In genomic region chr3:197520311-197521276, GRCh38 we compare ENCODE assay signal across 9 cellular contexts. TPM values are rescaled to one million over a fixed set of nuclear protein-coding genes. Genes with fewer than 3 reads are reported as not detected.
DNase-seq lines count a peak whose midpoint lies in the region; ATAC-seq lines count a peak whose summit lies in the region.
"Had no signal": no experiment of that assay in that cellular context is flagged by ENCODE, and none has a peak within 500 bp of the region (broad histone marks: within the 10 kb centered on the region; RNA-seq: fewer than 3 reads in every experiment).

No MANE protein-coding gene starts in this region.

- H3K27ac Mint-ChIP-seq in central memory CD8-positive, alpha-beta T cell (ENCODE audit: low read depth), result peak overlapping the region; percentile 5
- H3K27ac Mint-ChIP-seq: dendritic cell treated with granulocyte-macrophage colony-stimulating factor and Interleukin-4, amounts not matched to agents 40 ng/mL and 50 ng/mL, for 4 days had no signal

- peaks cover 8% of the 10 kb centered on the region for H3K36me3 Mint-ChIP-seq in central memory CD8-positive, alpha-beta T cell (ENCODE audit: insufficient read depth)

- peaks cover 21% of the 10 kb centered on the region for H3K4me1 Mint-ChIP-seq in central memory CD8-positive, alpha-beta T cell

- no peaks in the 10 kb centered on the region for H3K27me3 Mint-ChIP-seq in central memory CD8-positive, alpha-beta T cell
- H3K27me3 Mint-ChIP-seq: dendritic cell treated with granulocyte-macrophage colony-stimulating factor and Interleukin-4, amounts not matched to agents 40 ng/mL and 50 ng/mL, for 4 days had no signal

- no peak for ATAC-seq in central memory CD8-positive, alpha-beta T cell (replicated peaks; ENCODE audit: extremely low read depth, poor library complexity, severe bottlenecking)
- no peak for ATAC-seq in HG03196 (IDR thresholded peaks at IDR 0.05; ENCODE audit: unreplicated experiment)
- no peak for ATAC-seq in GM18873 (IDR thresholded peaks at IDR 0.05; ENCODE audit: low FRiP score, unreplicated experiment)

- DNase-seq in AG08395 (ENCODE audit: low spot score), result peak; percentile 28
- peak; percentile 92 for DNase-seq in LHCN-M2 (ENCODE audit: low read depth)
- DNase-seq in central memory CD8-positive, alpha-beta T cell (ENCODE audit: low spot score in 2 of 2), result no peak
- peak; percentile 22 for DNase-seq in midbrain (lab: John Stamatoyannopoulos, UW)
- no peak for DNase-seq in stimulated activated naive CD4-positive, alpha-beta T cell treated with Interleukin-2 at 50 U/mL for 16 hours (lab: John Stamatoyannopoulos, UW)
- no peak for DNase-seq in RPMI8226

- H3K9me3 Mint-ChIP-seq in central memory CD8-positive, alpha-beta T cell, result peaks cover 5% of the 10 kb centered on the region
- H3K9me3 Mint-ChIP-seq: dendritic cell treated with granulocyte-macrophage colony-stimulating factor and Interleukin-4, amounts not matched to agents 40 ng/mL and 50 ng/mL, for 4 days had no signal

- no peak overlapping the region for H3K4me3 Mint-ChIP-seq in central memory CD8-positive, alpha-beta T cell
- H3K4me3 Mint-ChIP-seq: dendritic cell treated with granulocyte-macrophage colony-stimulating factor and Interleukin-4, amounts not matched to agents 40 ng/mL and 50 ng/mL, for 4 days had no signal

RNA-seq across cellular contexts. Expression of gene BDH1, which starts 35.2 kb away (rescaled TPM):
- total RNA-seq in LHCN-M2 (2014; rRNA removed), result 0.29 and 0.32 TPM in 2 replicates
- 0.64 TPM for polyA plus RNA-seq in LHCN-M2 (2012)

Comparison
In these comparisons a context has a peak if more than half of its experiments do, and no peak if none do; other contexts are left out.
1. DNase-seq: peak in AG08395 (single experiment), LHCN-M2 (single experiment) and midbrain (single experiment); none in central memory CD8-positive, alpha-beta T cell (0 of 2), stimulated activated naive CD4-positive, alpha-beta T cell treated with Interleukin-2 at 50 U/mL for 16 hours (single experiment) and RPMI8226 (single experiment).